9 cellular contexts compared by ENCODE assay signal in genomic region chr16:14502256-14502875, GRCh38.
DNase-seq lines count a peak whose midpoint lies in the region; ATAC-seq and TF ChIP-seq lines count a peak whose summit lies in the region.
"Had no signal": no experiment of that assay in that cellular context is flagged by ENCODE, and none has a peak within 500 bp of the region (broad histone marks: within the 10 kb centered on the region; RNA-seq: fewer than 3 reads in every experiment).

No MANE protein-coding gene starts in this region.

- POLR2A ChIA-PET in OCI-LY7 (lab: Charles Lee), result interaction anchor here (0.6 to 1.6 kb wide), 5 partner anchors 10 to 572 kb away, joined by 3 to 9 read pairs (median 4); no protein-coding TSS in a partner anchor
- POLR2A ChIA-PET in CD4-positive, alpha-beta memory T cell (lab: Charles Lee; ENCODE audit: partially characterized antibody), result no interaction called here

- H2AFZ ChIP-seq in osteoblast (ENCODE audit: low read length), result no peak overlapping the region
- H2AFZ ChIP-seq in OCI-LY7 (ENCODE audit: low read length), result no peak overlapping the region

- BruUV-seq in OCI-LY7 (replicated peaks; lab: Mats Ljungman, UMichigan), result no TSS peak

- H3K4me2 ChIP-seq in osteoblast (ENCODE audit: insufficient read depth, low read length), result peak overlapping the region; percentile 77
- no peak overlapping the region for H3K4me2 ChIP-seq in OCI-LY7 (ENCODE audit: low read length)

- ATAC-seq in Right ventricle myocardium inferior, result no peak
- ATAC-seq in GM19397 (IDR thresholded peaks at IDR 0.05; ENCODE audit: unreplicated experiment), result no peak

- no peaks in the 10 kb centered on the region for H3K9me3 Mint-ChIP-seq in CD4-positive, alpha-beta memory T cell
- H3K9me3 Mint-ChIP-seq: activated CD8-positive, alpha-beta T cell treated with anti-CD3 and anti-CD28 coated beads for 36 hours had no signal

- H3K27ac ChIP-seq in right atrium auricular region, result peak overlapping the region; percentile 76 to 81
- peak overlapping the region; percentile 89 for H3K27ac ChIP-seq in epithelial cell of prostate
- H3K27ac ChIP-seq in osteoblast (ENCODE audit: low read depth, low read length), result peak overlapping the region; percentile 94
- no peak overlapping the region for H3K27ac ChIP-seq in OCI-LY7 (ENCODE audit: low read depth, low read length, poor library complexity, severe bottlenecking)
- H3K27ac ChIP-seq in CD4-positive, alpha-beta memory T cell (ENCODE audit: low read depth, low read length), result no peak overlapping the region

- intact Hi-C loops in Right ventricle myocardium inferior (cut with DNase I), result no loop called here
- intact Hi-C loops in OCI-LY7 (cut with micrococcal nuclease; ENCODE audit: unreplicated experiment), result no loop called here
- intact Hi-C loops in CD4-positive, alpha-beta memory T cell (cut with micrococcal nuclease), result no loop called here

- TF ChIP-seq CTCF in right atrium auricular region (IDR thresholded peaks at IDR 0.05), result no peak
- no peak for TF ChIP-seq CTCF in osteoblast (IDR thresholded peaks at IDR 0.05; ENCODE audit: extremely low read depth, low read depth, low read length)
- TF ChIP-seq CTCF in OCI-LY7 (conservative IDR thresholded peaks at IDR 0.05; ENCODE audit: low read length), result no peak

- no peaks in the 10 kb centered on the region for H3K9me3 ChIP-seq in right atrium auricular region
- no peaks in the 10 kb centered on the region for H3K9me3 ChIP-seq in osteoblast (ENCODE audit: low read depth, low read length)
- no peaks in the 10 kb centered on the region for H3K9me3 ChIP-seq in OCI-LY7 (ENCODE audit: low read length)
- no peaks in the 10 kb centered on the region for H3K9me3 ChIP-seq in CD4-positive, alpha-beta memory T cell (ENCODE audit: control insufficient read depth in 1 of 2, low read length in 2 of 2)

- no peak overlapping the region for H3K4me3 ChIP-seq in right atrium auricular region
- H3K4me3 ChIP-seq in osteoblast (ENCODE audit: insufficient read depth, low read length), result peak overlapping the region; percentile 28
- H3K4me3 ChIP-seq in OCI-LY7 (ENCODE audit: low read depth, low read length, poor library complexity, severe bottlenecking), result no peak overlapping the region
- H3K4me3 ChIP-seq in CD4-positive, alpha-beta memory T cell (ENCODE audit: low read length in 2 of 2), result no peak overlapping the region

- H3K27ac Mint-ChIP-seq in CD4-positive, alpha-beta memory T cell, result peak overlapping the region in 1 of 7 donors; percentile 13
- H3K27ac Mint-ChIP-seq: activated CD8-positive, alpha-beta T cell treated with anti-CD3 and anti-CD28 coated beads for 36 hours had no signal

- H3K4me1 ChIP-seq in right atrium auricular region, result peaks cover 0 to 31% of the 10 kb centered on the region in 2 donors
- peaks cover 39% of the 10 kb centered on the region for H3K4me1 ChIP-seq in osteoblast (ENCODE audit: insufficient read depth, low read length)
- H3K4me1 ChIP-seq in OCI-LY7 (ENCODE audit: insufficient read depth, low read length, poor library complexity, severe bottlenecking), result no peaks in the 10 kb centered on the region
- no peaks in the 10 kb centered on the region for H3K4me1 ChIP-seq in CD4-positive, alpha-beta memory T cell (ENCODE audit: insufficient read depth, low read length)

- H3K4me3 Mint-ChIP-seq in CD4-positive, alpha-beta memory T cell, result no peak overlapping the region
- H3K4me3 Mint-ChIP-seq: activated CD8-positive, alpha-beta T cell treated with anti-CD3 and anti-CD28 coated beads for 36 hours had no signal

- no peak for DNase-seq in right atrium auricular region (ENCODE audit: low spot score)
- no peak for DNase-seq in Right ventricle myocardium inferior (ENCODE audit: missing footprints)
- DNase-seq in epithelial cell of prostate (ENCODE audit: low read depth, low spot score), result no peak
- DNase-seq in osteoblast (ENCODE audit: insufficient read length, low spot score, missing footprints), result no peak
- DNase-seq in OCI-LY7 (ENCODE audit: low spot score), result no peak
- DNase-seq in CD4-positive, alpha-beta memory T cell, result no peak
- no peak for DNase-seq in activated naive CD4-positive, alpha-beta T cell (lab: John Stamatoyannopoulos, UW)

- no peaks in the 10 kb centered on the region for H3K27me3 Mint-ChIP-seq in CD4-positive, alpha-beta memory T cell
- H3K27me3 Mint-ChIP-seq: activated CD8-positive, alpha-beta T cell treated with anti-CD3 and anti-CD28 coated beads for 36 hours had no signal

- CTCF ChIA-PET in OCI-LY7 (lab: Charles Lee; ENCODE audit: unreplicated experiment), result interaction anchor here (1.2 kb wide), 1 partner anchor 13 kb away, joined by 3 read pairs; no protein-coding TSS in a partner anchor
- CTCF ChIA-PET in CD4-positive, alpha-beta memory T cell (lab: Charles Lee; ENCODE audit: partially characterized antibody), result interaction anchor here (1.1 kb wide), 1 partner anchor 12 kb away, joined by 3 read pairs; no protein-coding TSS in a partner anchor

- H3K79me2 ChIP-seq in osteoblast (ENCODE audit: insufficient read depth, low read length) (peaks cover 3% of the 10 kb centered on the region), OCI-LY7 (ENCODE audit: insufficient read depth, low read depth, low read length) (no peaks in the 10 kb centered on the region; the same call in 1 of the 2 replicates)

- H3K4me1 Mint-ChIP-seq in CD4-positive, alpha-beta memory T cell, result peaks cover 5 to 12% (median 8%) of the 10 kb centered on the region in 4 donors

- H3K27me3 ChIP-seq in right atrium auricular region (no peaks in the 10 kb centered on the region), osteoblast (ENCODE audit: insufficient read depth, low read length) (no peaks in the 10 kb centered on the region)
- no peaks in the 10 kb centered on the region for H3K27me3 ChIP-seq in CD4-positive, alpha-beta memory T cell (ENCODE audit: insufficient read depth, low read length)

- H3K9me2 ChIP-seq in OCI-LY7 (ENCODE audit: insufficient read depth, low read length), result no peaks in the 10 kb centered on the region

- no peaks in the 10 kb centered on the region for H3K36me3 ChIP-seq in right atrium auricular region
- no peaks in the 10 kb centered on the region for H3K36me3 ChIP-seq in osteoblast (ENCODE audit: insufficient read depth, low read length)
- peaks cover 16% of the 10 kb centered on the region; the same call in 1 of the 2 replicates for H3K36me3 ChIP-seq in OCI-LY7 (ENCODE audit: insufficient read depth, low read length)
- no peaks in the 10 kb centered on the region for H3K36me3 ChIP-seq in CD4-positive, alpha-beta memory T cell (ENCODE audit: insufficient read depth, low read length)

- H4K20me1 ChIP-seq in osteoblast (ENCODE audit: insufficient read depth, low read length), result no peaks in the 10 kb centered on the region
- no peaks in the 10 kb centered on the region for H4K20me1 ChIP-seq in OCI-LY7 (ENCODE audit: insufficient read depth, low read length)

- peaks cover 0 to 11% of the 10 kb centered on the region in 2 donors for H3K36me3 Mint-ChIP-seq in CD4-positive, alpha-beta memory T cell

Comparison
In these comparisons a context has a peak if more than half of its experiments do, and no peak if none do; other contexts are left out.
1. H3K27ac ChIP-seq: peak in right atrium auricular region (2 of 2), epithelial cell of prostate (single experiment) and osteoblast (single experiment); none in OCI-LY7 (single experiment) and CD4-positive, alpha-beta memory T cell (single experiment).